In the genomic region with DNA sequence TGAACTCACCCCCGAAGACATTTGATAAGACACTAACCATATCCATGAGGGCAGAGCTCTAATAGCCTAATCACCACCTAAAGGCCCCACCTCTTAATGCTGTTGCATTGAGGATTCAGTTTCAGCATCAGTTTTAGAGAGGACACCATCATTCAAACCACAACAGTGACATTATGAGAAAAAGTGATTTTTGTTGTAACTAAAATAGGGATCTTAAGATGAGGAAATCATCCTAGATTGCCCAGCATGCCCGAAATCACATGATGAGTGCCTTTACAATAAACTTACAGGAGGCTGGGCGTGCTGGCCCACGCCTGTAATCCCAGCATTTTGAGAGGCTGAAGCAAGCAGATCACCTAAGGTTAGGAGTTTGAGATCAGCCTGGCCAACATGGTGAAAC, we compare ENCODE assay signal across 22 cellular contexts. TPM values are rescaled to one million over a fixed set of nuclear protein-coding genes. Genes with fewer than 3 reads are reported as not detected.
"Had no signal": no experiment of that assay in that cellular context is flagged by ENCODE, and none has a peak within 500 bp of the region (broad histone marks: within the 10 kb centered on the region; RNA-seq: fewer than 3 reads in every experiment).

No MANE protein-coding gene starts in this region.

- H3K9me3 Mint-ChIP-seq: stimulated activated naive CD8-positive, alpha-beta T cell treated with anti-CD3 and anti-CD28 coated beads, Interleukin-15, amount 100 ng/mL, for 72 hours had no signal

- H3K9me3 ChIP-seq: adrenal gland, breast epithelium, psoas muscle, suprapubic skin had no signal

- H3K4me3 Mint-ChIP-seq: activated CD4-positive, alpha-beta T cell treated with anti-CD3 and anti-CD28 coated beads, Interleukin-2, amount 10 ng/mL, durations not matched to agents 7 days and 5 days; nephron progenitor cell; stimulated activated naive CD8-positive, alpha-beta T cell treated with anti-CD3 and anti-CD28 coated beads, Interleukin-15, amount 100 ng/mL, for 72 hours had no signal

- DNase-seq: activated CD4-positive, alpha-beta T cell treated with anti-CD3 and anti-CD28 coated beads, Interleukin-2, amount 10 ng/mL, durations not matched to agents 7 days and 5 days; activated CD8-positive, alpha-beta memory T cell treated with anti-CD3 and anti-CD28 coated beads, Interleukin-2, amount 50 U/mL, for 48 hours; activated effector memory CD4-positive, alpha-beta T cell treated with Interleukin-2 at 50 U/mL for 16 hours; activated naive CD4-positive, alpha-beta T cell treated with anti-CD3 and anti-CD28 coated beads, Interleukin-2, amount 50 U/mL, for 16 hours; midbrain; nephron progenitor cell; psoas muscle; right cardiac atrium; stimulated activated CD4-positive, alpha-beta T cell treated with anti-CD3 and anti-CD28 coated beads, Interleukin-2, amount 100 ng/mL, for 48 hours; T1000 had no signal

- ATAC-seq: psoas muscle, right cardiac atrium had no signal

- H3K4me1 ChIP-seq: adrenal gland, breast epithelium, psoas muscle, suprapubic skin had no signal

- H3K27me3 ChIP-seq: adrenal gland, breast epithelium, suprapubic skin had no signal

- FAIRE-seq: astrocyte, endometrium, frontal cortex, keratinocyte had no signal

- H3K36me3 ChIP-seq: adrenal gland, breast epithelium, suprapubic skin had no signal

- H3K27ac ChIP-seq: adrenal gland, breast epithelium, coronary artery, psoas muscle, skin epidermis, suprapubic skin had no signal

- H3K4me3 ChIP-seq: adrenal gland, breast epithelium, coronary artery, psoas muscle, skin epidermis, suprapubic skin had no signal

- H3K27ac Mint-ChIP-seq: activated CD4-positive, alpha-beta T cell treated with anti-CD3 and anti-CD28 coated beads, Interleukin-2, amount 10 ng/mL, durations not matched to agents 7 days and 5 days; nephron progenitor cell had no signal

RNA-seq across cellular contexts. Expression of a gene that starts 9.7 kb away (rescaled TPM):
- total RNA-seq: lung microvascular endothelial cell, osteoblast had no signal
- polyA plus RNA-seq: keratinocyte had no signal
